16 cellular contexts compared by ENCODE assay signal in the genomic region with DNA sequence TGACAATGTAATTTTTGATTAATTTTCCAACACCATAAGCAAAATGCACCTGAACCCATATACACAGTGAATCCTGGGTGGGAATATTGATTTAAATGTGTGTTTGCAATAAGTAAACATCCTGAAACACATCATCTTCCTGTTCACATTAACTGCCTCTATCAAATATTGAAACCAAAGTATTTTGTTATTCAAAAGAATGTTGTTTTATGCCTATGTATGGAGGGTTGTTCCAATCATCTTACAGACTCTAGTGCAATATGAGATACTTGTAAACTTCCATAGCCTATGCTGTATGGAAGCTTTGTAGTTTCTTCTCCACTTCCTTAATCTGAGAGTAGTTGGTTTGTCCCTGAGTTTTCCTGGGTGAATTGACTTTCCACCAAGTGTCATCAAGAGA.
DNase-seq lines count a peak whose midpoint lies in the region; ATAC-seq, FAIRE-seq and TF ChIP-seq lines count a peak whose summit lies in the region.
"Had no signal": no experiment of that assay in that cellular context is flagged by ENCODE, and none has a peak within 500 bp of the region (broad histone marks: within the 10 kb centered on the region; RNA-seq: fewer than 3 reads in every experiment).

No MANE protein-coding gene starts in this region.

- no peaks in the 10 kb centered on the region for H3K36me3 Mint-ChIP-seq in osteocyte (ENCODE audit: unreplicated experiment)

- no peak overlapping the region for H3K4me3 ChIP-seq in HepG2 (replicated peaks in 1 of 3; ENCODE audit: insufficient read depth in 1 of 3, low read depth in 2 of 3, low read length in 3 of 3)
- no peak overlapping the region for H3K4me3 ChIP-seq in right lobe of liver
- H3K4me3 ChIP-seq in mammary epithelial cell (replicated peaks in 1 of 3; ENCODE audit: insufficient read depth in 1 of 3, low read depth in 2 of 3, low read length in 3 of 3) = no peak overlapping the region
- no peak overlapping the region for H3K4me3 ChIP-seq in keratinocyte (ENCODE audit: control insufficient read depth in 2 of 3, extremely low read depth in 1 of 3, insufficient read depth in 2 of 3, low read depth in 1 of 3, low read length in 3 of 3)
- H3K4me3 ChIP-seq: SJSA1 had no signal

- dilution Hi-C loops in mammary epithelial cell (cut with HindIII; ENCODE audit: low sequenced_read_pairs) = no loop called here
- dilution Hi-C loops in keratinocyte (cut with MboI; ENCODE audit: extremely low pct_ligation_motif_present, low sequenced_read_pairs) = no loop called here

- H3K79me2 ChIP-seq in HepG2 (ENCODE audit: insufficient read depth, low read length) (no peaks in the 10 kb centered on the region), mammary epithelial cell (ENCODE audit: insufficient read depth, low read length) (no peaks in the 10 kb centered on the region), keratinocyte (ENCODE audit: control insufficient read depth, insufficient read depth, low read length) (no peaks in the 10 kb centered on the region)

- no peak for TF ChIP-seq RAD21 in HepG2 (CRISPR knock-in tag; IDR thresholded peaks at IDR 0.05)

- ATAC-seq in HepG2 = peak; percentile 63
- no peak for ATAC-seq in right lobe of liver

- in situ Hi-C loops in HepG2 (cut with HindIII; ENCODE audit: extremely low pct_ligation_motif_present, low pct_unique_long_range_greater_than_20kb) = no loop called here
- in situ Hi-C loops in mammary epithelial cell (cut with MboI; ENCODE audit: low sequenced_read_pairs in 2 of 2) = no loop called here

- TF ChIP-seq EP300 in HepG2 (IDR thresholded peaks at IDR 0.05; ENCODE audit: low read depth in 2 of 2, low read length in 2 of 2) (no peak; a peak in 1 of 4 replicates), HepG2 (CRISPR knock-in tag; IDR thresholded peaks at IDR 0.05; ENCODE audit: borderline replicate concordance) (no peak)

- no peaks in the 10 kb centered on the region; a peak in 1 of 5 replicates for H3K27me3 ChIP-seq in HepG2 (ENCODE audit: control insufficient read depth in 1 of 2, insufficient read depth in 2 of 2, low read length in 2 of 2)
- no peaks in the 10 kb centered on the region for H3K27me3 ChIP-seq in right lobe of liver
- H3K27me3 ChIP-seq in mammary epithelial cell (ENCODE audit: insufficient read depth, low read length) = no peaks in the 10 kb centered on the region
- no peaks in the 10 kb centered on the region for H3K27me3 ChIP-seq in keratinocyte (ENCODE audit: control insufficient read depth, extremely low read depth, insufficient read depth, low read length)
- H3K27me3 ChIP-seq: SJSA1 had no signal

- no peaks in the 10 kb centered on the region for H3K9me1 ChIP-seq in keratinocyte (ENCODE audit: control insufficient read depth, extremely low read depth, insufficient read depth, low read length)

- H3K27ac Mint-ChIP-seq in osteocyte (ENCODE audit: unreplicated experiment) = no peak overlapping the region

- CTCF ChIA-PET in HepG2 (lab: Yijun Ruan, JAX; ENCODE audit: low intra/inter-chr PET ratio, low total read pairs) = no interaction called here
- CTCF ChIA-PET in mammary epithelial cell (lab: Charles Lee; ENCODE audit: low non-redundant PET) = no interaction called here

- TF ChIP-seq POLR2A in HepG2 (IDR thresholded peaks at IDR 0.05; ENCODE audit: insufficient read depth in 1 of 2, low read depth in 2 of 2, low read length in 2 of 2) = no peak
- TF ChIP-seq POLR2A in right lobe of liver (IDR thresholded peaks at IDR 0.05) = no peak

- H3K4me1 ChIP-seq in HepG2 (ENCODE audit: insufficient read depth, low read length) = peaks cover 41% of the 10 kb centered on the region
- no peaks in the 10 kb centered on the region for H3K4me1 ChIP-seq in right lobe of liver
- H3K4me1 ChIP-seq in mammary epithelial cell (ENCODE audit: insufficient read depth, low read length) = peaks cover 14% of the 10 kb centered on the region
- peaks cover 7% of the 10 kb centered on the region for H3K4me1 ChIP-seq in keratinocyte (ENCODE audit: control insufficient read depth, extremely low read depth, insufficient read depth, low read length)
- H3K4me1 ChIP-seq: SJSA1 had no signal

- H3K4me3 Mint-ChIP-seq in osteocyte (ENCODE audit: unreplicated experiment) = no peak overlapping the region

- no peaks in the 10 kb centered on the region for H3K36me3 ChIP-seq in HepG2 (replicated peaks in 1 of 2; ENCODE audit: control insufficient read depth in 1 of 2, insufficient read depth in 2 of 2, low read length in 2 of 2)
- H3K36me3 ChIP-seq in right lobe of liver = no peaks in the 10 kb centered on the region
- H3K36me3 ChIP-seq in mammary epithelial cell (ENCODE audit: insufficient read depth, low read length) = no peaks in the 10 kb centered on the region
- H3K36me3 ChIP-seq in keratinocyte (ENCODE audit: control insufficient read depth in 2 of 2, extremely low read depth in 1 of 2, insufficient read depth in 2 of 2, low read length in 2 of 2) = no peaks in the 10 kb centered on the region
- H3K36me3 ChIP-seq: SJSA1 had no signal

- no peak for DNase-seq in HepG2 (ENCODE audit: low spot score)
- no peak for DNase-seq in right lobe of liver
- no peak for DNase-seq in mammary epithelial cell
- no peak for DNase-seq in keratinocyte (ENCODE audit: low read depth, low spot score)
- DNase-seq in osteocyte (ENCODE audit: extremely low spot score, unreplicated experiment) = no peak
- no peak for DNase-seq in NCI-H748 (lab: John Stamatoyannopoulos, UW; ENCODE audit: unreplicated experiment)
- no peak for DNase-seq in activated CD4-positive, alpha-beta T cell treated with anti-CD3 and anti-CD28 coated beads, Interleukin-2, amount 50 U/mL, for 4 hours
- DNase-seq: DMS 273 treated with DMSO at 0.1 percent for 48 hours, H7, NCI-H446, NCI-H774 had no signal

- TF ChIP-seq CTCF in HepG2 (CRISPR knock-in tag; IDR thresholded peaks at IDR 0.05) = no peak
- no peak for TF ChIP-seq CTCF in right lobe of liver (IDR thresholded peaks at IDR 0.05)
- TF ChIP-seq CTCF in mammary epithelial cell (conservative IDR thresholded peaks at IDR 0.05 in 1 of 2, IDR thresholded peaks at IDR 0.05 in 1 of 2; ENCODE audit: extremely low read depth in 1 of 2, insufficient read depth in 1 of 2, low read depth in 1 of 2, low read length in 2 of 2) = no peak
- no peak for TF ChIP-seq CTCF in keratinocyte (optimal IDR thresholded peaks at IDR 0.05 in 1 of 3, IDR thresholded peaks at IDR 0.05 in 1 of 3, conservative IDR thresholded peaks at IDR 0.05 in 1 of 3; ENCODE audit: extremely low read depth in 1 of 3, insufficient read depth in 2 of 3, low read length in 3 of 3)
- no peak for TF ChIP-seq CTCF in osteocyte (IDR thresholded peaks at IDR 0.05)

- H4K20me1 ChIP-seq in HepG2 (ENCODE audit: insufficient read depth, low read length) (no peaks in the 10 kb centered on the region), mammary epithelial cell (ENCODE audit: insufficient read depth, low read length) (no peaks in the 10 kb centered on the region), keratinocyte (ENCODE audit: control insufficient read depth, extremely low read depth, insufficient read depth, low read length) (no peaks in the 10 kb centered on the region)

- H3K9ac ChIP-seq in HepG2 (ENCODE audit: insufficient read depth, low read depth, low read length) = 0 out of 2 replicates have a peak overlapping the region, but pooled peaks have one; percentile 12
- H3K9ac ChIP-seq in mammary epithelial cell (ENCODE audit: insufficient read depth, low read length) = peak overlapping the region; percentile 6
- H3K9ac ChIP-seq in keratinocyte (ENCODE audit: control insufficient read depth, extremely low read depth, insufficient read depth, low read length) = no peak overlapping the region

- intact Hi-C loops in HepG2 (cut with micrococcal nuclease; ENCODE audit: unreplicated experiment) = loop anchor here (5.0 kb wide), 1 partner anchor 250 kb away; no protein-coding TSS in a partner anchor
- intact Hi-C loops in right lobe of liver (cut with DNase I) = no loop called here
- intact Hi-C loops in mammary epithelial cell (cut with micrococcal nuclease) = no loop called here

- no peak for FAIRE-seq in HepG2 (lab: Jason Lieb, UNC)
- FAIRE-seq in keratinocyte (lab: Jason Lieb, UNC) = no peak
- FAIRE-seq: GM19239, HTR-8/SVneo had no signal

- H3K9me3 Mint-ChIP-seq in osteocyte (ENCODE audit: unreplicated experiment) = peaks cover 11% of the 10 kb centered on the region

- TSS peak; percentile 98 for BruUV-seq in HepG2 (replicated peaks; lab: Mats Ljungman, UMichigan)
- BruUV-seq in mammary epithelial cell (replicated peaks; lab: Mats Ljungman, UMichigan) = no TSS peak

- no peaks in the 10 kb centered on the region for H3K27me3 Mint-ChIP-seq in osteocyte (ENCODE audit: unreplicated experiment)

- H3K4me2 ChIP-seq in HepG2 (ENCODE audit: low read depth, low read length) = peak overlapping the region; percentile 40
- peak overlapping the region; percentile 22 for H3K4me2 ChIP-seq in mammary epithelial cell (ENCODE audit: insufficient read depth, low read depth, low read length)
- no peak overlapping the region for H3K4me2 ChIP-seq in keratinocyte (ENCODE audit: control insufficient read depth, extremely low read depth, insufficient read depth, low read depth, low read length)

- no peaks in the 10 kb centered on the region for H3K9me3 ChIP-seq in HepG2 (ENCODE audit: low read length)
- H3K9me3 ChIP-seq in right lobe of liver = no peaks in the 10 kb centered on the region
- no peaks in the 10 kb centered on the region for H3K9me3 ChIP-seq in mammary epithelial cell (replicated peaks; ENCODE audit: insufficient read depth, low read length)
- H3K9me3 ChIP-seq in keratinocyte (ENCODE audit: control insufficient read depth, low read depth, low read length) = no peaks in the 10 kb centered on the region
- H3K9me3 ChIP-seq: SJSA1 had no signal

- POLR2A ChIA-PET in HepG2 (lab: Yijun Ruan, JAX) = interaction anchor here (2.2 kb wide), 1 partner anchor 105 kb away, joined by 13 read pairs; a partner anchor contains a TSS

- H3K27ac ChIP-seq in HepG2 (ENCODE audit: extremely low read length, insufficient read depth, low read length) = peak overlapping the region; percentile 35
- H3K27ac ChIP-seq in right lobe of liver = no peak overlapping the region
- H3K27ac ChIP-seq in mammary epithelial cell (ENCODE audit: insufficient read depth, low read depth, low read length) = peak overlapping the region; percentile 91
- peak overlapping the region; percentile 33 for H3K27ac ChIP-seq in keratinocyte (ENCODE audit: control insufficient read depth, insufficient read depth, low read length)
- H3K27ac ChIP-seq: C4-2B, HL-60, SJSA1 had no signal

- no peak overlapping the region for H2AFZ ChIP-seq in HepG2 (ENCODE audit: low read length)
- H2AFZ ChIP-seq in mammary epithelial cell (ENCODE audit: low read depth, low read length) = peak overlapping the region; percentile 85
- H2AFZ ChIP-seq in keratinocyte (ENCODE audit: control insufficient read depth, low read length) = peak overlapping the region; percentile 34

- H3K4me1 Mint-ChIP-seq in osteocyte (ENCODE audit: unreplicated experiment) = peaks cover 3% of the 10 kb centered on the region

TF ChIP-seq in HepG2, 621 proteins besides CTCF, POLR2A, EP300 and RAD21 (continues in another document):
- TF ChIP-seq ZBTB7A (CRISPR knock-in tag; IDR thresholded peaks at IDR 0.05) = no peak
- peak; percentile 55; the same call in 1 of the 2 replicates for TF ChIP-seq RBFOX2 (IDR thresholded peaks at IDR 0.05; ENCODE audit: low read depth, low read length)
- TF ChIP-seq ASH2L (IDR thresholded peaks at IDR 0.05; ENCODE audit: insufficient read length, low read depth, low read length) = peak; percentile 41

Comparison
In these comparisons a context has a peak if more than half of its experiments do, and no peak if none do; other contexts are left out.
1. H3K27ac ChIP-seq: peak in HepG2 (single experiment), mammary epithelial cell (single experiment) and keratinocyte (single experiment); none in right lobe of liver (0 of 3).